1 cellular context compared by ENCODE assay signal in genomic region chr14:91410781-91411536, GRCh38.
TF ChIP-seq lines count a peak whose summit lies in the region.

No MANE protein-coding gene starts in this region.

TF ChIP-seq in GM12878, 131 proteins besides CTCF, POLR2A, EP300 and RAD21 (continued from another document):
- TF ChIP-seq, protein P1, sequence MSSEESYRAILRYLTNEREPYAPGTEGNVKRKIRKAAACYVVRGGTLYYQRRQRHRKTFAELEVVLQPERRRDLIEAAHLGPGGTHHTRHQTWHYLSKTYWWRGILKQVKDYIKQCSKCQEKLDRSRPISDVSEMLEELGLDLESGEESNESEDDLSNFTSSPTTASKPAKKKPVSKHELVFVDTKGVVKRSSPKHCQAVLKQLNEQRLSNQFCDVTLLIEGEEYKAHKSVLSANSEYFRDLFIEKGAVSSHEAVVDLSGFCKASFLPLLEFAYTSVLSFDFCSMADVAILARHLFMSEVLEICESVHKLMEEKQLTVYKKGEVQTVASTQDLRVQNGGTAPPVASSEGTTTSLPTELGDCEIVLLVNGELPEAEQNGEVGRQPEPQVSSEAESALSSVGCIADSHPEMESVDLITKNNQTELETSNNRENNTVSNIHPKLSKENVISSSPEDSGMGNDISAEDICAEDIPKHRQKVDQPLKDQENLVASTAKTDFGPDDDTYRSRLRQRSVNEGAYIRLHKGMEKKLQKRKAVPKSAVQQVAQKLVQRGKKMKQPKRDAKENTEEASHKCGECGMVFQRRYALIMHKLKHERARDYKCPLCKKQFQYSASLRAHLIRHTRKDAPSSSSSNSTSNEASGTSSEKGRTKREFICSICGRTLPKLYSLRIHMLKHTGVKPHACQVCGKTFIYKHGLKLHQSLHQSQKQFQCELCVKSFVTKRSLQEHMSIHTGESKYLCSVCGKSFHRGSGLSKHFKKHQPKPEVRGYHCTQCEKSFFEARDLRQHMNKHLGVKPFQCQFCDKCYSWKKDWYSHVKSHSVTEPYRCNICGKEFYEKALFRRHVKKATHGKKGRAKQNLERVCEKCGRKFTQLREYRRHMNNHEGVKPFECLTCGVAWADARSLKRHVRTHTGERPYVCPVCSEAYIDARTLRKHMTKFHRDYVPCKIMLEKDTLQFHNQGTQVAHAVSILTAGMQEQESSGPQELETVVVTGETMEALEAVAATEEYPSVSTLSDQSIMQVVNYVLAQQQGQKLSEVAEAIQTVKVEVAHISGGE (CRISPR knock-in tag; IDR thresholded peaks at IDR 0.05) = no peak
- TF ChIP-seq ZBTB33 (IDR thresholded peaks at IDR 0.05) = no peak
- no peak for TF ChIP-seq SMC3 (IDR thresholded peaks at IDR 0.05; ENCODE audit: borderline replicate concordance, low read length)
- TF ChIP-seq, protein P2, sequence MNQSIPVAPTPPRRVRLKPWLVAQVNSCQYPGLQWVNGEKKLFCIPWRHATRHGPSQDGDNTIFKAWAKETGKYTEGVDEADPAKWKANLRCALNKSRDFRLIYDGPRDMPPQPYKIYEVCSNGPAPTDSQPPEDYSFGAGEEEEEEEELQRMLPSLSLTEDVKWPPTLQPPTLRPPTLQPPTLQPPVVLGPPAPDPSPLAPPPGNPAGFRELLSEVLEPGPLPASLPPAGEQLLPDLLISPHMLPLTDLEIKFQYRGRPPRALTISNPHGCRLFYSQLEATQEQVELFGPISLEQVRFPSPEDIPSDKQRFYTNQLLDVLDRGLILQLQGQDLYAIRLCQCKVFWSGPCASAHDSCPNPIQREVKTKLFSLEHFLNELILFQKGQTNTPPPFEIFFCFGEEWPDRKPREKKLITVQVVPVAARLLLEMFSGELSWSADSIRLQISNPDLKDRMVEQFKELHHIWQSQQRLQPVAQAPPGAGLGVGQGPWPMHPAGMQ (IDR thresholded peaks at IDR 0.05; ENCODE audit: borderline replicate concordance) = no peak
- TF ChIP-seq, protein P3, sequence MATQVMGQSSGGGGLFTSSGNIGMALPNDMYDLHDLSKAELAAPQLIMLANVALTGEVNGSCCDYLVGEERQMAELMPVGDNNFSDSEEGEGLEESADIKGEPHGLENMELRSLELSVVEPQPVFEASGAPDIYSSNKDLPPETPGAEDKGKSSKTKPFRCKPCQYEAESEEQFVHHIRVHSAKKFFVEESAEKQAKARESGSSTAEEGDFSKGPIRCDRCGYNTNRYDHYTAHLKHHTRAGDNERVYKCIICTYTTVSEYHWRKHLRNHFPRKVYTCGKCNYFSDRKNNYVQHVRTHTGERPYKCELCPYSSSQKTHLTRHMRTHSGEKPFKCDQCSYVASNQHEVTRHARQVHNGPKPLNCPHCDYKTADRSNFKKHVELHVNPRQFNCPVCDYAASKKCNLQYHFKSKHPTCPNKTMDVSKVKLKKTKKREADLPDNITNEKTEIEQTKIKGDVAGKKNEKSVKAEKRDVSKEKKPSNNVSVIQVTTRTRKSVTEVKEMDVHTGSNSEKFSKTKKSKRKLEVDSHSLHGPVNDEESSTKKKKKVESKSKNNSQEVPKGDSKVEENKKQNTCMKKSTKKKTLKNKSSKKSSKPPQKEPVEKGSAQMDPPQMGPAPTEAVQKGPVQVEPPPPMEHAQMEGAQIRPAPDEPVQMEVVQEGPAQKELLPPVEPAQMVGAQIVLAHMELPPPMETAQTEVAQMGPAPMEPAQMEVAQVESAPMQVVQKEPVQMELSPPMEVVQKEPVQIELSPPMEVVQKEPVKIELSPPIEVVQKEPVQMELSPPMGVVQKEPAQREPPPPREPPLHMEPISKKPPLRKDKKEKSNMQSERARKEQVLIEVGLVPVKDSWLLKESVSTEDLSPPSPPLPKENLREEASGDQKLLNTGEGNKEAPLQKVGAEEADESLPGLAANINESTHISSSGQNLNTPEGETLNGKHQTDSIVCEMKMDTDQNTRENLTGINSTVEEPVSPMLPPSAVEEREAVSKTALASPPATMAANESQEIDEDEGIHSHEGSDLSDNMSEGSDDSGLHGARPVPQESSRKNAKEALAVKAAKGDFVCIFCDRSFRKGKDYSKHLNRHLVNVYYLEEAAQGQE (IDR thresholded peaks at IDR 0.05; ENCODE audit: low read depth, low read length) = no peak
- TF ChIP-seq MLLT1 (IDR thresholded peaks at IDR 0.05) = no peak
- TF ChIP-seq JUND (IDR thresholded peaks at IDR 0.05; ENCODE audit: low read depth, low read length) = no peak
- TF ChIP-seq TARDBP (IDR thresholded peaks at IDR 0.05; ENCODE audit: borderline replicate concordance) = no peak
- no peak for TF ChIP-seq RFX5 (IDR thresholded peaks at IDR 0.05; ENCODE audit: low read depth, low read length)
- TF ChIP-seq BCL11A (IDR thresholded peaks at IDR 0.05; ENCODE audit: low read depth, low read length) = no peak
- no peak for TF ChIP-seq CREB1 (IDR thresholded peaks at IDR 0.05; ENCODE audit: low read depth)
- TF ChIP-seq MTA2 (IDR thresholded peaks at IDR 0.05; ENCODE audit: low read depth) = no peak
- no peak for TF ChIP-seq KDM1A (IDR thresholded peaks at IDR 0.05; ENCODE audit: borderline replicate concordance)
- peak; percentile 84 for TF ChIP-seq SPI1 (IDR thresholded peaks at IDR 0.05; ENCODE audit: borderline replicate concordance, insufficient read depth, low read depth, low read length)
- TF ChIP-seq ESRRA (IDR thresholded peaks at IDR 0.05; ENCODE audit: low read length) = no peak
- TF ChIP-seq SUZ12 (IDR thresholded peaks at IDR 0.05; ENCODE audit: unreplicated experiment) = no peak
- TF ChIP-seq PAX8 (IDR thresholded peaks at IDR 0.05) = no peak
